8 cellular contexts compared by ENCODE assay signal in the genomic region with DNA sequence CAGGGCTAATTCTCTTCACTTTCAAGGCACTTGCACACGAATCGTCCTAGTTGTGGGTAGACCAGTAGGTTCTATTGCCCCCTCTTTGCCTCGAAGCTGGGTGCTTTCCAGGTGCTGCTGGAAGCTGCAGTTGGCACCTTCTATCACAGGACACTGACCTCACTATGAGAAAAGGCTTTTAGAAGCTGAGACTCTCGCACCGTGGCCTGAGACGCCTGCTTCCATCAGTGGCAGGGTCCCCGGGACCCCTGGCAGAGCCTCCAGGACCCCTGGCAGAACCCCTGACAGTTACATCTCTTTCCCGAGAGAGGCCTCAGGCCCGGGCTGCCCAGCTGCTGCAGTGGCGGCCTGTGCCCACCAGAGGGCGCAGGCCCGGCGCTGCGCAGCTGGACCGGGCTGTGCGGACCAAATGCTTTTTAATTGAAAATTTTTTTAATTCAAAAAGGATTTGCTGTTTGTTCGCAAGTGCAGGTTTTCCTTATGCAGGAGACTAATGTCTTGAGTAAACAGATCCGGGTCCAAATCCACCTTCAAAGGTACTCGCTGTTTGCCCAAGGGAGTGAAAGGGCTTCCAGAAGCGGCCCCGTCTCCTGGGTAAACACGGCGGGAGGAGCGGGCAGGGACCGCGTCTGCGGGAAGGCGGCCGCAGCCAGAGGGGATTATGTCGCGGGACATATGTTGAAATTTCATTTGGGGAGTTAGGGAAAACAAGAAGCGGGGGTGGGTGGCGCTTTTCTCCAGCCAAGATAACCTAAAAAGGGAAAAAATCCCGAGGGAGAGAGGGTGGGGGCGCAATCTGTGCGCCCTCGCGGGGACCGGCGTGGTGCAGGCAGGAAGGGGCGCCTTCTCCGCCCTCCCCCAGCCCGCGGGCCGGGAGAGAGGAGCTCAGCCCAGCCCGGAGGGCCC.
DNase-seq lines count a peak whose midpoint lies in the region; ATAC-seq and TF ChIP-seq lines count a peak whose summit lies in the region.

No MANE protein-coding gene starts in this region.

- no peaks in the 10 kb centered on the region for H3K9me3 Mint-ChIP-seq in stimulated activated naive CD8-positive, alpha-beta T cell treated with anti-CD3 and anti-CD28 coated beads, Interleukin-15, Interleukin-2, amounts not matched to agents 100 ng/mL and 50 ng/mL, for 24 hours

- H3K4me1 Mint-ChIP-seq in stimulated activated naive CD8-positive, alpha-beta T cell treated with anti-CD3 and anti-CD28 coated beads, Interleukin-15, Interleukin-2, amounts not matched to agents 100 ng/mL and 50 ng/mL, for 24 hours (ENCODE audit: low read depth): no peaks in the 10 kb centered on the region

- peaks cover 8% of the 10 kb centered on the region for H3K4me1 ChIP-seq in lower lobe of right lung

- H3K36me3 ChIP-seq in lower lobe of right lung: peaks cover 12% of the 10 kb centered on the region

- H3K27me3 Mint-ChIP-seq in stimulated activated naive CD8-positive, alpha-beta T cell treated with anti-CD3 and anti-CD28 coated beads, Interleukin-15, Interleukin-2, amounts not matched to agents 100 ng/mL and 50 ng/mL, for 24 hours: peaks cover 11% of the 10 kb centered on the region

- H3K36me3 Mint-ChIP-seq in stimulated activated naive CD8-positive, alpha-beta T cell treated with anti-CD3 and anti-CD28 coated beads, Interleukin-15, Interleukin-2, amounts not matched to agents 100 ng/mL and 50 ng/mL, for 24 hours (ENCODE audit: low read depth): no peaks in the 10 kb centered on the region

- H3K4me3 Mint-ChIP-seq in stimulated activated naive CD8-positive, alpha-beta T cell treated with anti-CD3 and anti-CD28 coated beads, Interleukin-15, Interleukin-2, amounts not matched to agents 100 ng/mL and 50 ng/mL, for 24 hours: peak overlapping the region; percentile 13

- H3K9me3 ChIP-seq in lower lobe of right lung: no peaks in the 10 kb centered on the region

- TF ChIP-seq POLR2A in NB4 (IDR thresholded peaks at IDR 0.05; ENCODE audit: extremely low read depth, insufficient read length): no peak

- intact Hi-C loops in lower lobe of right lung (cut with DNase I): loop anchor here (10.0 kb wide), 1 partner anchor 184 kb away; no protein-coding TSS in a partner anchor

- TF ChIP-seq CTCF in GM12865 (IDR thresholded peaks at IDR 0.05; ENCODE audit: insufficient read depth, low read depth, low read length, missing control alignments) (peak; percentile 97), NB4 (IDR thresholded peaks at IDR 0.05; ENCODE audit: low read depth, low read length) (peak; percentile 95), lower lobe of right lung (IDR thresholded peaks at IDR 0.05) (peak; percentile 97)

- H3K27me3 ChIP-seq in lower lobe of right lung (ENCODE audit: low read depth): peaks cover 5% of the 10 kb centered on the region

- peak; percentile 33 for DNase-seq in GM12865 (ENCODE audit: low read depth)
- DNase-seq in NB4 (ENCODE audit: low read depth): peak; percentile 49
- peak; percentile 63 for DNase-seq in activated CD4-positive, CD25-positive, alpha-beta regulatory T cell treated with anti-CD3 and anti-CD28 coated beads, Interleukin-2, amount 50 U/mL, for 72 hours
- peak; percentile 50 for DNase-seq in dermis blood vessel endothelial cell
- peak; percentile 65 for DNase-seq in lower lobe of right lung
- DNase-seq in 8988T: no peak

- no peak overlapping the region for H3K4me3 ChIP-seq in GM12865 (ENCODE audit: low read depth, low read length)
- H3K4me3 ChIP-seq in NB4 (ENCODE audit: low read depth, low read length): peak overlapping the region; percentile 53
- H3K4me3 ChIP-seq in lower lobe of right lung: peak overlapping the region; percentile 44

- no peak overlapping the region for H3K27ac ChIP-seq in lower lobe of right lung

- no peak overlapping the region for H3K27ac Mint-ChIP-seq in stimulated activated naive CD8-positive, alpha-beta T cell treated with anti-CD3 and anti-CD28 coated beads, Interleukin-15, Interleukin-2, amounts not matched to agents 100 ng/mL and 50 ng/mL, for 24 hours

- ATAC-seq in lower lobe of right lung: peak; percentile 75
- ATAC-seq in HG03025 (IDR thresholded peaks at IDR 0.05; ENCODE audit: low FRiP score, unreplicated experiment): no peak
